8 cellular contexts compared by ENCODE assay signal in the genomic region with DNA sequence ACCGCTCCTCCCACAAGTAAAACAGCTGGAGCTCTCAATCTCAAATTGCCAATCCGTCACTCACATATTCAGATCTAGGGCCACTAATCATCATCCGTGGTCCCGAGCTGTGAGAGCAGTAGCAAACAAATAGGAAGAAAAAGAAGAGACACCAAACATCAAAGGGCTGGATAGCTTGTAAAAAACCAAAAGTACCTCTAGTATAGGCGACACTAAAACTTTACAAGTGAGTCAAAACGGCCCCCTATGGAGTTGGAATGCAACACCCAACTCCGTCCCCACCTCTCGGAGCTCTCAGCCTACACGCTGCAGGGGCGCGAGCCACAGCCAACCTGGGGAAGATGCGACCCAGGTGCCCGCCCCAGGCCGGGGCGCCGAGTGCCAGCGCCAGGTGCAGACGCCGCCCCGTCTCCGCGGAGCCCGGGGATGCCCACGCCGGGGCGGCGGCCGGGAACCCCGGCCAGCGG. TPM values are rescaled to one million over a fixed set of nuclear protein-coding genes. Genes with fewer than 3 reads are reported as not detected.
DNase-seq lines count a peak whose midpoint lies in the region; ATAC-seq and TF ChIP-seq lines count a peak whose summit lies in the region.

No MANE protein-coding gene starts in this region.

- peaks cover 33% of the 10 kb centered on the region for H3K36me3 Mint-ChIP-seq in activated T-cell treated with anti-CD3 and anti-CD28 coated beads, Interleukin-2, amount 50 U/mL, for 24 hours (ENCODE audit: low read depth)

- peak overlapping the region; percentile 93 for H3K9ac ChIP-seq in trophoblast cell (ENCODE audit: low read length)

- H3K27me3 ChIP-seq in trophoblast cell (ENCODE audit: insufficient read depth, low read length) = no peaks in the 10 kb centered on the region
- no peaks in the 10 kb centered on the region for H3K27me3 ChIP-seq in uterus

- intact Hi-C loops in uterus (cut with DNase I; ENCODE audit: low total_unique reads) = no loop called here

- H4K12ac ChIP-seq in trophoblast cell (ENCODE audit: low read depth, low read length) = peak overlapping the region; percentile 83

- H3K27ac ChIP-seq in trophoblast cell (ENCODE audit: low read depth, low read length) = peak overlapping the region; percentile 79
- peak overlapping the region; percentile 87 to 92 for H3K27ac ChIP-seq in uterus

- H3K79me2 ChIP-seq in trophoblast cell (ENCODE audit: control insufficient read depth, insufficient read depth, low read length, poor library complexity) = peaks cover 6% of the 10 kb centered on the region

- H3K9me3 ChIP-seq in trophoblast cell (ENCODE audit: insufficient read depth, low read depth, low read length) (no peaks in the 10 kb centered on the region), uterus (no peaks in the 10 kb centered on the region)

- peak overlapping the region; percentile 97 for H3K18ac ChIP-seq in trophoblast cell (ENCODE audit: low read length)

- no peak for TF ChIP-seq POLR2A in uterus (IDR thresholded peaks at IDR 0.05)

- H3K27me3 Mint-ChIP-seq in activated T-cell treated with anti-CD3 and anti-CD28 coated beads, Interleukin-2, amount 50 U/mL, for 24 hours = no peaks in the 10 kb centered on the region

- no peak overlapping the region for H3K23ac ChIP-seq in trophoblast cell (ENCODE audit: low read length)

- H2BK12ac ChIP-seq in trophoblast cell (ENCODE audit: low read length) = no peak overlapping the region

- H3K9me3 Mint-ChIP-seq in activated T-cell treated with anti-CD3 and anti-CD28 coated beads, Interleukin-2, amount 50 U/mL, for 24 hours = peaks cover 2% of the 10 kb centered on the region

- peak overlapping the region; percentile 94 for H4K8ac ChIP-seq in trophoblast cell (ENCODE audit: low read depth, low read length)

- TF ChIP-seq CTCF in foreskin fibroblast (IDR thresholded peaks at IDR 0.05; ENCODE audit: low read depth, low read length) (no peak), uterus (IDR thresholded peaks at IDR 0.05) (no peak)

- no CpG with 5 or more reads among the region's 30 CpGs for WGBS in trophoblast cell (ENCODE audit: extremely low coverage, insufficient coverage, insufficient read length)

- H3K36me3 ChIP-seq in trophoblast cell (ENCODE audit: control insufficient read depth in 1 of 2, insufficient read depth in 2 of 2, low read length in 2 of 2) (peaks cover 0 to 2% of the 10 kb centered on the region in 2 experiments), uterus (no peaks in the 10 kb centered on the region)

- H3K4me1 Mint-ChIP-seq in activated T-cell treated with anti-CD3 and anti-CD28 coated beads, Interleukin-2, amount 50 U/mL, for 24 hours (ENCODE audit: low read depth) = peaks cover 43% of the 10 kb centered on the region

- peak overlapping the region; percentile 94 for H3K27ac Mint-ChIP-seq in activated T-cell treated with anti-CD3 and anti-CD28 coated beads, Interleukin-2, amount 50 U/mL, for 24 hours

- H4K91ac ChIP-seq in trophoblast cell (ENCODE audit: low read depth, low read length) = peak overlapping the region; percentile 82

- DNase-seq in NK-92 treated with Interleukin-12 subunit alpha and Interleukin-12 subunit beta, amount 100 ng/mL, for 24 hours (lab: John Stamatoyannopoulos, UW) = peak; percentile 80
- DNase-seq in NK-92 (lab: John Stamatoyannopoulos, UW; ENCODE audit: unreplicated experiment) (no peak), NCI-H345 (lab: John Stamatoyannopoulos, UW) (peak; percentile 36), foreskin fibroblast (peak; percentile 7 to 46), trophoblast cell (peak; percentile 16 to 59), uterus (no peak)
- DNase-seq in activated T-cell treated with anti-CD3 and anti-CD28 coated beads, Interleukin-2, amount 50 U/mL, for 24 hours = no peak

- H3K4me3 ChIP-seq in foreskin fibroblast (ENCODE audit: low read depth in 1 of 2, low read length in 2 of 2) = peak overlapping the region; percentile 70 to 76
- H3K4me3 ChIP-seq in trophoblast cell (ENCODE audit: low read depth, low read length) = peak overlapping the region; percentile 95
- H3K4me3 ChIP-seq in uterus = peak overlapping the region; percentile 52 to 78

- peaks cover 8% of the 10 kb centered on the region for H3K79me1 ChIP-seq in trophoblast cell (ENCODE audit: low read length)

- peaks cover 0 to 2% of the 10 kb centered on the region in 2 experiments for H3K4me1 ChIP-seq in trophoblast cell (ENCODE audit: control insufficient read depth in 1 of 2, insufficient read depth in 2 of 2, low read length in 2 of 2)
- H3K4me1 ChIP-seq in uterus = no peaks in the 10 kb centered on the region

- H2AK5ac ChIP-seq in trophoblast cell (ENCODE audit: low read length) = peak overlapping the region; percentile 64

- H3K4me3 Mint-ChIP-seq in activated T-cell treated with anti-CD3 and anti-CD28 coated beads, Interleukin-2, amount 50 U/mL, for 24 hours = peak overlapping the region; percentile 89

- H3K14ac ChIP-seq in trophoblast cell (ENCODE audit: low read length) = peak overlapping the region; percentile 91

- peak overlapping the region; percentile 92 for H2AFZ ChIP-seq in trophoblast cell (ENCODE audit: insufficient read depth, low read length, poor library complexity)

- peak overlapping the region; percentile 95 for H2BK120ac ChIP-seq in trophoblast cell (ENCODE audit: insufficient read depth, low read length, poor library complexity)

- H3K4me2 ChIP-seq in trophoblast cell (ENCODE audit: low read length) = peak overlapping the region; percentile 90

- peak overlapping the region; percentile 87 for H3K4ac ChIP-seq in trophoblast cell (ENCODE audit: low read depth, low read length)

- peak; percentile 44 for ATAC-seq in HG02759 (IDR thresholded peaks at IDR 0.05; ENCODE audit: unreplicated experiment)

- H2BK5ac ChIP-seq in trophoblast cell (ENCODE audit: low read depth, low read length, poor library complexity) = peak overlapping the region; percentile 89

RNA-seq across cellular contexts. Expression of a gene that starts 0.6 kb away (rescaled TPM):
- polyA plus RNA-seq in trophoblast cell (2013) = 61.0 and 61.4 TPM in 2 replicates
- 100 to 1,000 TPM in 1 of 4 donors, 10 to 100 TPM in 3; 36.1 to 104 (median 65.8) TPM for total RNA-seq in uterus

Comparison
In these comparisons a context has a peak if more than half of its experiments do, and no peak if none do; other contexts are left out.
1. DNase-seq: peak in NK-92 treated with Interleukin-12 subunit alpha and Interleukin-12 subunit beta, amount 100 ng/mL, for 24 hours (single experiment), NCI-H345 (single experiment), foreskin fibroblast (2 of 2) and trophoblast cell (2 of 2); none in NK-92 (single experiment), activated T-cell treated with anti-CD3 and anti-CD28 coated beads, Interleukin-2, amount 50 U/mL, for 24 hours (single experiment) and uterus (0 of 2).
2. Peak in every context shown above with its lines, with median percentiles within 50 percentile points of each other: H3K4me3 ChIP-seq.